1 cellular context compared by ENCODE assay signal in the genomic region with DNA sequence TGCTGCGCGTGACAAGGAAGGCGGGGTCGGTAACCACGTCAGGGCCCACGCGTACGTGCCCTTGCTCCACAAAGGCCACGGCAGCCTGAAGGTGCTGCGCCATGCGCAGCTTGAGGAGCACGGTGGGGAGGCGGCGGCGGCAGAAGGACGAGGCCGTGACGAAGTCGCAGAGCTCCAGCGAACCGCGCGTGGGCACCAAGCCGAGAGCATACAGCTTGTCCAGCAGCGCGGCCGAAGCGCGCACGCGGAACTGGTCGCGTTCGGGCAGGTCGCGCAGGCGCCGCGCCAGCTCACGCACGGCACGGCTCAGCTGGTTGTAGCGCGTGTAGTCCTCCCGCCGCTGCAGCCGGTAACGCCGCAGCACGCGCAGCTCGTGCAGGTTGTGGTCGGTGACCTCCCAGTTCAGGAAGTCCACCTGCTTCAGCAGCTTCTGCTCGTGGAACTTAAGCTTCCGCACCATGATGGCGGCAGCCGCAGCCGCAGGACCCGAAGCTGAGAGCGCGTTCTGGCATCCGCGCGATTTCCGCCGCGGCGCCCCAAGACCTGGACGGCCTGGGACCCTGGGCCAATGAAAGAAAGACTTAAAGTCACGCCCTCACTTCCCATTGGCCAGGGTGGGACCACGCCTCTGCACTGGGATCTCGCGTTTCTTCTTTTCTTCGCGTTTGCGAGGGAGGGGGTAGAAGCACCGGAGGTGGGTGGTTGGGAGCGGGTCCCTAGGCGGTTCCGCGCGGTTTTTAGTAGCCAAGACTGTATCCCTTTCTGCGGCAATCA.
TF ChIP-seq lines count a peak whose summit lies in the region.

A gene with protein sequence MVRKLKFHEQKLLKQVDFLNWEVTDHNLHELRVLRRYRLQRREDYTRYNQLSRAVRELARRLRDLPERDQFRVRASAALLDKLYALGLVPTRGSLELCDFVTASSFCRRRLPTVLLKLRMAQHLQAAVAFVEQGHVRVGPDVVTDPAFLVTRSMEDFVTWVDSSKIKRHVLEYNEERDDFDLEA (minus strand): TSS at position 516 of the 774 bp plus-strand sequence. CDS start 56 bp downstream, at position 460.

TF ChIP-seq in H1, 55 proteins besides CTCF, POLR2A, EP300 and RAD21 (continues in another document):
- no peak; a peak in 1 of 4 replicates for TF ChIP-seq HDAC2 (IDR thresholded peaks at IDR 0.05; ENCODE audit: borderline replicate concordance in 1 of 2, low read depth in 2 of 2, low read length in 2 of 2)
- no peak for TF ChIP-seq RFX5 (IDR thresholded peaks at IDR 0.05; ENCODE audit: borderline replicate concordance, low read depth, low read length)
- TF ChIP-seq, protein P1, sequence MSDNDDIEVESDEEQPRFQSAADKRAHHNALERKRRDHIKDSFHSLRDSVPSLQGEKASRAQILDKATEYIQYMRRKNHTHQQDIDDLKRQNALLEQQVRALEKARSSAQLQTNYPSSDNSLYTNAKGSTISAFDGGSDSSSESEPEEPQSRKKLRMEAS (IDR thresholded peaks at IDR 0.05): peak; percentile 63
- peak; percentile 74 for TF ChIP-seq KDM4A (IDR thresholded peaks at IDR 0.05; ENCODE audit: low read depth, low read length, severe bottlenecking)
- TF ChIP-seq NANOG (IDR thresholded peaks at IDR 0.05; ENCODE audit: insufficient read depth, low read depth, low read length, poor library complexity, severe bottlenecking): no peak
- no peak for TF ChIP-seq HDAC6 (IDR thresholded peaks at IDR 0.05; ENCODE audit: low read depth, low read length)
- TF ChIP-seq ASH2L (IDR thresholded peaks at IDR 0.05; ENCODE audit: low read length): peak; percentile 61
- TF ChIP-seq ZNF274 (IDR thresholded peaks at IDR 0.05; ENCODE audit: borderline replicate concordance, extremely low read depth, low read length): no peak
- TF ChIP-seq JUND (IDR thresholded peaks at IDR 0.05; ENCODE audit: low read length): no peak
- TF ChIP-seq TCF12 (IDR thresholded peaks at IDR 0.05; ENCODE audit: low read depth, low read length): 0 out of 2 replicates have a peak, but pooled peaks have one; percentile 5
- peak; percentile 94 for TF ChIP-seq TBP (IDR thresholded peaks at IDR 0.05; ENCODE audit: low read depth, low read length)
- no peak for TF ChIP-seq RXRA (IDR thresholded peaks at IDR 0.05; ENCODE audit: insufficient read depth, low read depth, low read length)
- TF ChIP-seq POU5F1 (IDR thresholded peaks at IDR 0.05; ENCODE audit: low read depth, low read length): no peak
- TF ChIP-seq SP1 (IDR thresholded peaks at IDR 0.05; ENCODE audit: low read depth, low read length): peak; percentile 88; the same call in 1 of the 2 replicates
- TF ChIP-seq SP4 (IDR thresholded peaks at IDR 0.05; ENCODE audit: low read length): no peak; the same call in 1 of the 2 replicates
- 0 out of 2 replicates have a peak, but pooled peaks have one; percentile 4 for TF ChIP-seq BACH1 (IDR thresholded peaks at IDR 0.05; ENCODE audit: low read length)
- TF ChIP-seq FOSL1 (IDR thresholded peaks at IDR 0.05; ENCODE audit: insufficient read depth, low read depth, low read length): no peak
- TF ChIP-seq, protein P2, sequence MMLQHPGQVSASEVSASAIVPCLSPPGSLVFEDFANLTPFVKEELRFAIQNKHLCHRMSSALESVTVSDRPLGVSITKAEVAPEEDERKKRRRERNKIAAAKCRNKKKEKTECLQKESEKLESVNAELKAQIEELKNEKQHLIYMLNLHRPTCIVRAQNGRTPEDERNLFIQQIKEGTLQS (IDR thresholded peaks at IDR 0.05; ENCODE audit: insufficient read depth, low read depth, low read length): no peak
- no peak for TF ChIP-seq CBX8 (IDR thresholded peaks at IDR 0.05; ENCODE audit: borderline replicate concordance, low read depth, low read length)
- no peak for TF ChIP-seq SIRT6 (IDR thresholded peaks at IDR 0.05; ENCODE audit: low read length)
- TF ChIP-seq CHD2 (IDR thresholded peaks at IDR 0.05; ENCODE audit: low read length): peak; percentile 99
- TF ChIP-seq BRCA1 (IDR thresholded peaks at IDR 0.05; ENCODE audit: low read depth, low read length): peak; percentile 88
- TF ChIP-seq, protein P3, sequence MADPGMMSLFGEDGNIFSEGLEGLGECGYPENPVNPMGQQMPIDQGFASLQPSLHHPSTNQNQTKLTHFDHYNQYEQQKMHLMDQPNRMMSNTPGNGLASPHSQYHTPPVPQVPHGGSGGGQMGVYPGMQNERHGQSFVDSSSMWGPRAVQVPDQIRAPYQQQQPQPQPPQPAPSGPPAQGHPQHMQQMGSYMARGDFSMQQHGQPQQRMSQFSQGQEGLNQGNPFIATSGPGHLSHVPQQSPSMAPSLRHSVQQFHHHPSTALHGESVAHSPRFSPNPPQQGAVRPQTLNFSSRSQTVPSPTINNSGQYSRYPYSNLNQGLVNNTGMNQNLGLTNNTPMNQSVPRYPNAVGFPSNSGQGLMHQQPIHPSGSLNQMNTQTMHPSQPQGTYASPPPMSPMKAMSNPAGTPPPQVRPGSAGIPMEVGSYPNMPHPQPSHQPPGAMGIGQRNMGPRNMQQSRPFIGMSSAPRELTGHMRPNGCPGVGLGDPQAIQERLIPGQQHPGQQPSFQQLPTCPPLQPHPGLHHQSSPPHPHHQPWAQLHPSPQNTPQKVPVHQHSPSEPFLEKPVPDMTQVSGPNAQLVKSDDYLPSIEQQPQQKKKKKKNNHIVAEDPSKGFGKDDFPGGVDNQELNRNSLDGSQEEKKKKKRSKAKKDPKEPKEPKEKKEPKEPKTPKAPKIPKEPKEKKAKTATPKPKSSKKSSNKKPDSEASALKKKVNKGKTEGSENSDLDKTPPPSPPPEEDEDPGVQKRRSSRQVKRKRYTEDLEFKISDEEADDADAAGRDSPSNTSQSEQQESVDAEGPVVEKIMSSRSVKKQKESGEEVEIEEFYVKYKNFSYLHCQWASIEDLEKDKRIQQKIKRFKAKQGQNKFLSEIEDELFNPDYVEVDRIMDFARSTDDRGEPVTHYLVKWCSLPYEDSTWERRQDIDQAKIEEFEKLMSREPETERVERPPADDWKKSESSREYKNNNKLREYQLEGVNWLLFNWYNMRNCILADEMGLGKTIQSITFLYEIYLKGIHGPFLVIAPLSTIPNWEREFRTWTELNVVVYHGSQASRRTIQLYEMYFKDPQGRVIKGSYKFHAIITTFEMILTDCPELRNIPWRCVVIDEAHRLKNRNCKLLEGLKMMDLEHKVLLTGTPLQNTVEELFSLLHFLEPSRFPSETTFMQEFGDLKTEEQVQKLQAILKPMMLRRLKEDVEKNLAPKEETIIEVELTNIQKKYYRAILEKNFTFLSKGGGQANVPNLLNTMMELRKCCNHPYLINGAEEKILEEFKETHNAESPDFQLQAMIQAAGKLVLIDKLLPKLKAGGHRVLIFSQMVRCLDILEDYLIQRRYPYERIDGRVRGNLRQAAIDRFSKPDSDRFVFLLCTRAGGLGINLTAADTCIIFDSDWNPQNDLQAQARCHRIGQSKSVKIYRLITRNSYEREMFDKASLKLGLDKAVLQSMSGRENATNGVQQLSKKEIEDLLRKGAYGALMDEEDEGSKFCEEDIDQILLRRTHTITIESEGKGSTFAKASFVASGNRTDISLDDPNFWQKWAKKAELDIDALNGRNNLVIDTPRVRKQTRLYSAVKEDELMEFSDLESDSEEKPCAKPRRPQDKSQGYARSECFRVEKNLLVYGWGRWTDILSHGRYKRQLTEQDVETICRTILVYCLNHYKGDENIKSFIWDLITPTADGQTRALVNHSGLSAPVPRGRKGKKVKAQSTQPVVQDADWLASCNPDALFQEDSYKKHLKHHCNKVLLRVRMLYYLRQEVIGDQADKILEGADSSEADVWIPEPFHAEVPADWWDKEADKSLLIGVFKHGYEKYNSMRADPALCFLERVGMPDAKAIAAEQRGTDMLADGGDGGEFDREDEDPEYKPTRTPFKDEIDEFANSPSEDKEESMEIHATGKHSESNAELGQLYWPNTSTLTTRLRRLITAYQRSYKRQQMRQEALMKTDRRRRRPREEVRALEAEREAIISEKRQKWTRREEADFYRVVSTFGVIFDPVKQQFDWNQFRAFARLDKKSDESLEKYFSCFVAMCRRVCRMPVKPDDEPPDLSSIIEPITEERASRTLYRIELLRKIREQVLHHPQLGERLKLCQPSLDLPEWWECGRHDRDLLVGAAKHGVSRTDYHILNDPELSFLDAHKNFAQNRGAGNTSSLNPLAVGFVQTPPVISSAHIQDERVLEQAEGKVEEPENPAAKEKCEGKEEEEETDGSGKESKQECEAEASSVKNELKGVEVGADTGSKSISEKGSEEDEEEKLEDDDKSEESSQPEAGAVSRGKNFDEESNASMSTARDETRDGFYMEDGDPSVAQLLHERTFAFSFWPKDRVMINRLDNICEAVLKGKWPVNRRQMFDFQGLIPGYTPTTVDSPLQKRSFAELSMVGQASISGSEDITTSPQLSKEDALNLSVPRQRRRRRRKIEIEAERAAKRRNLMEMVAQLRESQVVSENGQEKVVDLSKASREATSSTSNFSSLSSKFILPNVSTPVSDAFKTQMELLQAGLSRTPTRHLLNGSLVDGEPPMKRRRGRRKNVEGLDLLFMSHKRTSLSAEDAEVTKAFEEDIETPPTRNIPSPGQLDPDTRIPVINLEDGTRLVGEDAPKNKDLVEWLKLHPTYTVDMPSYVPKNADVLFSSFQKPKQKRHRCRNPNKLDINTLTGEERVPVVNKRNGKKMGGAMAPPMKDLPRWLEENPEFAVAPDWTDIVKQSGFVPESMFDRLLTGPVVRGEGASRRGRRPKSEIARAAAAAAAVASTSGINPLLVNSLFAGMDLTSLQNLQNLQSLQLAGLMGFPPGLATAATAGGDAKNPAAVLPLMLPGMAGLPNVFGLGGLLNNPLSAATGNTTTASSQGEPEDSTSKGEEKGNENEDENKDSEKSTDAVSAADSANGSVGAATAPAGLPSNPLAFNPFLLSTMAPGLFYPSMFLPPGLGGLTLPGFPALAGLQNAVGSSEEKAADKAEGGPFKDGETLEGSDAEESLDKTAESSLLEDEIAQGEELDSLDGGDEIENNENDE (IDR thresholded peaks at IDR 0.05; ENCODE audit: insufficient replicate concordance, low read length): no peak
- no peak for TF ChIP-seq SRF (IDR thresholded peaks at IDR 0.05; ENCODE audit: low read depth, low read length)
- peak; percentile 66; the same call in 1 of the 2 replicates for TF ChIP-seq GTF2F1 (IDR thresholded peaks at IDR 0.05; ENCODE audit: borderline replicate concordance, low read depth, low read length)
- no peak for TF ChIP-seq MAFK (IDR thresholded peaks at IDR 0.05; ENCODE audit: low read depth, low read length)
- no peak for TF ChIP-seq GABPA (IDR thresholded peaks at IDR 0.05; ENCODE audit: borderline replicate concordance, insufficient read depth, low read length)
- TF ChIP-seq RBBP5 (IDR thresholded peaks at IDR 0.05; ENCODE audit: borderline replicate concordance, low read depth, low read length): peak; percentile 83
- peak; percentile 33; the same call in 1 of the 2 replicates for TF ChIP-seq CREB1 (IDR thresholded peaks at IDR 0.05)
- no peak; a peak in 1 of 4 replicates for TF ChIP-seq SIN3A (conservative IDR thresholded peaks at IDR 0.05 in 1 of 2, IDR thresholded peaks at IDR 0.05 in 1 of 2; ENCODE audit: low read depth in 1 of 2, low read length in 2 of 2)
- TF ChIP-seq SAP30 (IDR thresholded peaks at IDR 0.05; ENCODE audit: insufficient read depth, insufficient replicate concordance, low read length): no peak
- TF ChIP-seq, protein P4, sequence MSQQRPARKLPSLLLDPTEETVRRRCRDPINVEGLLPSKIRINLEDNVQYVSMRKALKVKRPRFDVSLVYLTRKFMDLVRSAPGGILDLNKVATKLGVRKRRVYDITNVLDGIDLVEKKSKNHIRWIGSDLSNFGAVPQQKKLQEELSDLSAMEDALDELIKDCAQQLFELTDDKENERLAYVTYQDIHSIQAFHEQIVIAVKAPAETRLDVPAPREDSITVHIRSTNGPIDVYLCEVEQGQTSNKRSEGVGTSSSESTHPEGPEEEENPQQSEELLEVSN (IDR thresholded peaks at IDR 0.05): peak; percentile 73
- TF ChIP-seq TAF1 (IDR thresholded peaks at IDR 0.05; ENCODE audit: low read depth, low read length): peak; percentile 95
- no peak for TF ChIP-seq CBX5 (IDR thresholded peaks at IDR 0.05; ENCODE audit: low read depth, low read length)
- no peak for TF ChIP-seq CHD1 (IDR thresholded peaks at IDR 0.05; ENCODE audit: low read depth, low read length)
- no peak for TF ChIP-seq EGR1 (IDR thresholded peaks at IDR 0.05; ENCODE audit: borderline replicate concordance, low read depth, low read length)
- no peak for TF ChIP-seq NRF1 (IDR thresholded peaks at IDR 0.05; ENCODE audit: low read depth, low read length)
- TF ChIP-seq POLR2AphosphoS5 (IDR thresholded peaks at IDR 0.05; ENCODE audit: low read depth, low read length): peak; percentile 98
- no peak for TF ChIP-seq TEAD4 (IDR thresholded peaks at IDR 0.05; ENCODE audit: low read depth, low read length)
- no peak for TF ChIP-seq EZH2 (IDR thresholded peaks at IDR 0.05; ENCODE audit: low read depth, low read length, severe bottlenecking)
- no peak for TF ChIP-seq SUZ12 (IDR thresholded peaks at IDR 0.05; ENCODE audit: low read length)
- TF ChIP-seq PHF8 (conservative IDR thresholded peaks at IDR 0.05; ENCODE audit: low read depth, low read length): peak; percentile 89
- TF ChIP-seq, protein P5, sequence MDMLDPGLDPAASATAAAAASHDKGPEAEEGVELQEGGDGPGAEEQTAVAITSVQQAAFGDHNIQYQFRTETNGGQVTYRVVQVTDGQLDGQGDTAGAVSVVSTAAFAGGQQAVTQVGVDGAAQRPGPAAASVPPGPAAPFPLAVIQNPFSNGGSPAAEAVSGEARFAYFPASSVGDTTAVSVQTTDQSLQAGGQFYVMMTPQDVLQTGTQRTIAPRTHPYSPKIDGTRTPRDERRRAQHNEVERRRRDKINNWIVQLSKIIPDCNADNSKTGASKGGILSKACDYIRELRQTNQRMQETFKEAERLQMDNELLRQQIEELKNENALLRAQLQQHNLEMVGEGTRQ (IDR thresholded peaks at IDR 0.05; ENCODE audit: low read length): no peak
- no peak for TF ChIP-seq SIX5 (IDR thresholded peaks at IDR 0.05; ENCODE audit: low read depth, low read length)
- TF ChIP-seq, protein P6, sequence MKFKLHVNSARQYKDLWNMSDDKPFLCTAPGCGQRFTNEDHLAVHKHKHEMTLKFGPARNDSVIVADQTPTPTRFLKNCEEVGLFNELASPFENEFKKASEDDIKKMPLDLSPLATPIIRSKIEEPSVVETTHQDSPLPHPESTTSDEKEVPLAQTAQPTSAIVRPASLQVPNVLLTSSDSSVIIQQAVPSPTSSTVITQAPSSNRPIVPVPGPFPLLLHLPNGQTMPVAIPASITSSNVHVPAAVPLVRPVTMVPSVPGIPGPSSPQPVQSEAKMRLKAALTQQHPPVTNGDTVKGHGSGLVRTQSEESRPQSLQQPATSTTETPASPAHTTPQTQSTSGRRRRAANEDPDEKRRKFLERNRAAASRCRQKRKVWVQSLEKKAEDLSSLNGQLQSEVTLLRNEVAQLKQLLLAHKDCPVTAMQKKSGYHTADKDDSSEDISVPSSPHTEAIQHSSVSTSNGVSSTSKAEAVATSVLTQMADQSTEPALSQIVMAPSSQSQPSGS (IDR thresholded peaks at IDR 0.05; ENCODE audit: low read length): no peak
- TF ChIP-seq CTBP2 (IDR thresholded peaks at IDR 0.05; ENCODE audit: borderline replicate concordance, insufficient read depth, insufficient read length, low read length): no peak
- peak; percentile 33; the same call in 1 of the 2 replicates for TF ChIP-seq KDM5A (IDR thresholded peaks at IDR 0.05; ENCODE audit: low read length)
- TF ChIP-seq JUN (IDR thresholded peaks at IDR 0.05; ENCODE audit: low read depth, low read length): no peak
- no peak for TF ChIP-seq BCL11A (IDR thresholded peaks at IDR 0.05; ENCODE audit: low read depth in 2 of 2, low read length in 2 of 2)
- no peak for TF ChIP-seq SP2 (IDR thresholded peaks at IDR 0.05; ENCODE audit: low read length)
- no peak for TF ChIP-seq RNF2 (IDR thresholded peaks at IDR 0.05; ENCODE audit: borderline replicate concordance, low read depth, low read length, missing control alignments, poor library complexity, severe bottlenecking)
- TF ChIP-seq YY1 (IDR thresholded peaks at IDR 0.05; ENCODE audit: low read depth, low read length): peak; percentile 91
- no peak for TF ChIP-seq KDM1A (IDR thresholded peaks at IDR 0.05; ENCODE audit: borderline replicate concordance, low read length)
